Comparison of ENCODE assay signal across 19 cellular contexts in the genomic region with DNA sequence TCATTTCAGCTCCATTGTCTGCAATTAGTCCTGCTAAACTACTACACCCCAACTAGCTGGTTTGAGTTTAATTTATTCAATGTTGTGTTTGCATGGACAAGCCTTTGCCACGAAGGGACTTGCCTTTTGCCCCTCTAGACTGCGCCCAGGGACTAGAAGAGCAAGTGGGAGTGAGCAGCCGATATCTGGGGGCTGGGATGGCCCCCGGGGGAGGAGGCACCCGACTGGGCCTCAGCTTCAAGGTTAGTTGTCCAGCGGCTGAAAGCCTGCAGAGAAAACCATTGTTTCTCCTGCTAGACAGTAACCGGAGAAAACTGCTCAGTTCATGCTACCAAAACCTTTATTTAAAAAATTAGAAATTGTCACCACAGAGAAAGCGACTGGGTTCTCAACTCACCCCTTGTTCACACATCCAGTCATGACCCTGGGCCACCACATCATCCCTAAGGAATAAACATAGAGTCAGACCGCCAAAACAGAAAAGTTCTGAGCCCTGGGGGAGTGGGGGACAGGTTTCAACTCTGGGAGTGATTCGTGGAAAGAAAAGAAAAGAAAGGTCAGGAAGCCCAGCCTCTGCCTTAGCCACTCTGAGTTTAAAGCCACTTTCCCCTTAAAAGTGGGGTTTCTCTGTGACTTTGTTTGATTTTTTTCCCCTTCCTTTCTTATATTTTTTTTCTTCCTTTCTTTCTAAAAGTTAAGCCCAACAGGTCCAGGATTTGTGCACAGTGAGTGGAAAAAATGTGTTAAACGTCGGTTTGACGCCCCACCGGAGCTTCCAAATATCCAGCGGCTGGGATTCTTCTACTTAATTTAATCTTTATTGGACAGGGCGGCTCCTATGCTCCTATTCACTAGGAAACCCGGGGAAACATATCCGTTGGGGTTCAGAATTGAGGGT. TPM values are rescaled to one million over a fixed set of nuclear protein-coding genes. Genes with fewer than 3 reads are reported as not detected.
DNase-seq lines count a peak whose midpoint lies in the region; ATAC-seq, FAIRE-seq and TF ChIP-seq lines count a peak whose summit lies in the region.
"Had no signal": no experiment of that assay in that cellular context is flagged by ENCODE, and none has a peak within 500 bp of the region (broad histone marks: within the 10 kb centered on the region; RNA-seq: fewer than 3 reads in every experiment).

No MANE protein-coding gene starts in this region.

- no peaks in the 10 kb centered on the region for H3K27me3 ChIP-seq in astrocyte (ENCODE audit: insufficient read depth, low read length)

- H3K9ac ChIP-seq in astrocyte (ENCODE audit: low read length): peak overlapping the region; percentile 70

- peaks cover 100% of the 10 kb centered on the region for H3K79me2 ChIP-seq in astrocyte (ENCODE audit: insufficient read depth, low read length)

- no peak for ATAC-seq in HG02571 (IDR thresholded peaks at IDR 0.05; ENCODE audit: unreplicated experiment)
- no peak for ATAC-seq in naive thymus-derived CD8-positive, alpha-beta T cell
- ATAC-seq: CD8-positive, alpha-beta T cell; left cardiac atrium had no signal

- DNase-seq in GM10266 (ENCODE audit: extremely low spot score) (peak; percentile 19), astrocyte (ENCODE audit: low read depth) (no peak), fibroblast of villous mesenchyme (ENCODE audit: low read depth) (peak; percentile 63), osteocyte (ENCODE audit: extremely low spot score, unreplicated experiment) (no peak), HUDEP-2 (lab: John Stamatoyannopoulos, UW; ENCODE audit: unreplicated experiment in 76 of 76) (no peak)
- no peak for DNase-seq in stimulated activated CD4-positive, alpha-beta T cell treated with anti-CD3 and anti-CD28 coated beads, Interleukin-4, amount 100 ng/mL, for 1 hour
- no peak for DNase-seq in naive thymus-derived CD8-positive, alpha-beta T cell
- DNase-seq: activated gamma-delta T cell treated with Interleukin-2 at 50 U/mL for 16 hours; aorta; CD8-positive, alpha-beta T cell; left cardiac atrium; NCI-H1694; NCI-H226; SHP77; stimulated activated CD4-positive, alpha-beta T cell treated with anti-CD3 and anti-CD28 coated beads, Interleukin-15, amount 100 ng/mL, for 24 hours had no signal

- H3K9me3 ChIP-seq in astrocyte (ENCODE audit: insufficient read depth, low read depth, low read length): no peaks in the 10 kb centered on the region

- H3K9me3 Mint-ChIP-seq in astrocyte (ENCODE audit: unreplicated experiment) (peaks cover 6% of the 10 kb centered on the region), osteocyte (ENCODE audit: unreplicated experiment) (no peaks in the 10 kb centered on the region)
- H3K9me3 Mint-ChIP-seq in naive thymus-derived CD8-positive, alpha-beta T cell: peaks cover 0 to 8% (median 0%) of the 10 kb centered on the region in 9 donors
- H3K9me3 Mint-ChIP-seq: CD8-positive, alpha-beta T cell; dendritic cell treated with granulocyte-macrophage colony-stimulating factor and Interleukin-4, amounts not matched to agents 40 ng/mL and 50 ng/mL, for 4 days; stimulated activated naive CD8-positive, alpha-beta T cell treated with anti-CD3 and anti-CD28 coated beads, Interleukin-15, Interleukin-2, amounts not matched to agents 100 ng/mL and 50 ng/mL, for 24 hours had no signal

- peaks cover 5% of the 10 kb centered on the region for H3K4me1 Mint-ChIP-seq in astrocyte (ENCODE audit: low read depth, unreplicated experiment)
- peaks cover 71% of the 10 kb centered on the region for H3K4me1 Mint-ChIP-seq in osteocyte (ENCODE audit: unreplicated experiment)
- H3K4me1 Mint-ChIP-seq in naive thymus-derived CD8-positive, alpha-beta T cell: peaks cover 9 to 34% (median 27%) of the 10 kb centered on the region in 4 donors

- H3K27ac ChIP-seq in astrocyte (ENCODE audit: low read depth, low read length): peak overlapping the region; percentile 44

- FAIRE-seq in astrocyte (lab: Jason Lieb, UNC): no peak

- H3K27ac Mint-ChIP-seq in astrocyte (ENCODE audit: unreplicated experiment): no peak overlapping the region
- H3K27ac Mint-ChIP-seq in osteocyte (ENCODE audit: unreplicated experiment): peak overlapping the region; percentile 95
- no peak overlapping the region for H3K27ac Mint-ChIP-seq in naive thymus-derived CD8-positive, alpha-beta T cell
- H3K27ac Mint-ChIP-seq: CD8-positive, alpha-beta T cell; dendritic cell treated with granulocyte-macrophage colony-stimulating factor and Interleukin-4, amounts not matched to agents 40 ng/mL and 50 ng/mL, for 4 days; stimulated activated naive CD8-positive, alpha-beta T cell treated with anti-CD3 and anti-CD28 coated beads, Interleukin-15, Interleukin-2, amounts not matched to agents 100 ng/mL and 50 ng/mL, for 24 hours had no signal

- H3K4me3 Mint-ChIP-seq in astrocyte (ENCODE audit: unreplicated experiment) (no peak overlapping the region), osteocyte (ENCODE audit: unreplicated experiment) (peak overlapping the region; percentile 63)
- H3K4me3 Mint-ChIP-seq in naive thymus-derived CD8-positive, alpha-beta T cell: peak overlapping the region in 1 of 10 donors; percentile 62
- H3K4me3 Mint-ChIP-seq: CD8-positive, alpha-beta T cell; dendritic cell treated with granulocyte-macrophage colony-stimulating factor and Interleukin-4, amounts not matched to agents 40 ng/mL and 50 ng/mL, for 4 days had no signal

- peaks cover 2% of the 10 kb centered on the region for H3K36me3 Mint-ChIP-seq in astrocyte (ENCODE audit: low read depth, unreplicated experiment)
- H3K36me3 Mint-ChIP-seq in osteocyte (ENCODE audit: unreplicated experiment): peaks cover 19% of the 10 kb centered on the region
- H3K36me3 Mint-ChIP-seq in naive thymus-derived CD8-positive, alpha-beta T cell: peaks cover 0 to 5% (median 3%) of the 10 kb centered on the region in 3 donors
- H3K36me3 Mint-ChIP-seq: CD8-positive, alpha-beta T cell had no signal

- peak overlapping the region; percentile 85 for H3K4me2 ChIP-seq in astrocyte (ENCODE audit: low read length)

- POLR2A ChIA-PET in naive thymus-derived CD8-positive, alpha-beta T cell (lab: Charles Lee): no interaction called here

- H3K4me1 ChIP-seq in astrocyte (ENCODE audit: insufficient read depth, low read length): peaks cover 51% of the 10 kb centered on the region

- peaks cover 4% of the 10 kb centered on the region for H4K20me1 ChIP-seq in astrocyte (ENCODE audit: insufficient read depth, low read length)

- TF ChIP-seq CTCF in GM10266 (IDR thresholded peaks at IDR 0.05; ENCODE audit: control insufficient read depth, insufficient read depth, low read depth, missing control alignments) (no peak), astrocyte (IDR thresholded peaks at IDR 0.05; ENCODE audit: insufficient read depth, low read depth, low read length) (no peak), fibroblast of villous mesenchyme (IDR thresholded peaks at IDR 0.05; ENCODE audit: insufficient read depth, low read depth, low read length) (no peak), osteocyte (IDR thresholded peaks at IDR 0.05) (no peak)

- H3K27me3 Mint-ChIP-seq in astrocyte (ENCODE audit: low read depth, unreplicated experiment): peaks cover 85% of the 10 kb centered on the region
- no peaks in the 10 kb centered on the region for H3K27me3 Mint-ChIP-seq in osteocyte (ENCODE audit: unreplicated experiment)
- H3K27me3 Mint-ChIP-seq in naive thymus-derived CD8-positive, alpha-beta T cell: peaks cover 67 to 97% (median 79%) of the 10 kb centered on the region in 5 donors

- H3K4me3 ChIP-seq in astrocyte (ENCODE audit: insufficient read depth, low read depth, low read length) (peak overlapping the region; percentile 5), fibroblast of villous mesenchyme (ENCODE audit: low read depth, low read length) (peak overlapping the region; percentile 13)

- no peak overlapping the region for H2AFZ ChIP-seq in astrocyte (ENCODE audit: low read depth, low read length)

- no peaks in the 10 kb centered on the region for H3K36me3 ChIP-seq in astrocyte (ENCODE audit: insufficient read depth, low read length)

RNA-seq across cellular contexts. Expression of a gene that starts 6.7 kb away (rescaled TPM):
- total RNA-seq in astrocyte (6.9 and 7.3 TPM in 2 replicates), fibroblast of villous mesenchyme (27.6 and 30.3 TPM in 2 replicates), osteocyte (40.9 and 42.8 TPM in 2 replicates)
- not detected for total RNA-seq in naive thymus-derived CD8-positive, alpha-beta T cell
- polyA plus RNA-seq in naive thymus-derived CD8-positive, alpha-beta T cell: not detected
- total RNA-seq: CD8-positive, alpha-beta T cell; T-helper 1 cell treated with Interleukin-12 subunit alpha and Interleukin-12 subunit beta and Interleukin-4 antibody, amounts not matched to agents 30 ng/mL and 1 ng/mL, for 36 hours had no signal

RNA-seq across cellular contexts. Expression of a gene that starts 8.7 kb away (rescaled TPM):
- total RNA-seq in astrocyte (4.3 and 5.1 TPM in 2 replicates), fibroblast of villous mesenchyme (29.8 and 68.3 TPM in 2 replicates), osteocyte (189 and 197 TPM in 2 replicates)
- not detected for total RNA-seq in naive thymus-derived CD8-positive, alpha-beta T cell
- not detected for polyA plus RNA-seq in naive thymus-derived CD8-positive, alpha-beta T cell
- total RNA-seq: CD8-positive, alpha-beta T cell; T-helper 1 cell treated with Interleukin-12 subunit alpha and Interleukin-12 subunit beta and Interleukin-4 antibody, amounts not matched to agents 30 ng/mL and 1 ng/mL, for 36 hours had no signal

Comparison
In these comparisons a context has a peak if more than half of its experiments do, and no peak if none do; other contexts are left out.
1. DNase-seq: peak in GM10266 (single experiment) and fibroblast of villous mesenchyme (single experiment); none in astrocyte (single experiment), osteocyte (single experiment), HUDEP-2 (0 of 76), stimulated activated CD4-positive, alpha-beta T cell treated with anti-CD3 and anti-CD28 coated beads, Interleukin-4, amount 100 ng/mL, for 1 hour (single experiment) and naive thymus-derived CD8-positive, alpha-beta T cell (0 of 10).